19 cellular contexts compared by ENCODE assay signal in genomic region chr3:66068255-66068654, GRCh38. TPM values are rescaled to one million over a fixed set of nuclear protein-coding genes. Genes with fewer than 3 reads are reported as not detected.
"Had no signal": no experiment of that assay in that cellular context is flagged by ENCODE, and none has a peak within 500 bp of the region (broad histone marks: within the 10 kb centered on the region; RNA-seq: fewer than 3 reads in every experiment).

No MANE protein-coding gene starts in this region.

- H3K27me3 ChIP-seq: heart left ventricle, stomach, uterus had no signal

- H3K27ac Mint-ChIP-seq: dendritic cell treated with granulocyte-macrophage colony-stimulating factor and Interleukin-4, amounts not matched to agents 40 ng/mL and 50 ng/mL, for 4 days; natural killer cell had no signal

- DNase-seq: heart left ventricle; hypothalamus; kidney glomerular epithelial cell; mucosa of descending colon; natural killer cell; posterior cingulate gyrus; right cardiac atrium; small intestine; stimulated activated CD4-positive, alpha-beta T cell treated with anti-CD3 and anti-CD28 coated beads, Interleukin-12 subunit alpha, Interleukin-12 subunit beta, amount 100 ng/mL, for 4 hours; stimulated activated naive CD4-positive, alpha-beta T cell; stomach; substantia nigra; uterus had no signal

- H3K36me3 Mint-ChIP-seq: natural killer cell had no signal

- H3K4me3 ChIP-seq: heart left ventricle, mucosa of descending colon, stomach, thoracic aorta, uterus had no signal

- H3K27ac ChIP-seq: heart left ventricle, stomach, thoracic aorta, uterus had no signal

- ATAC-seq: heart left ventricle, mucosa of descending colon, natural killer cell, right cardiac atrium had no signal

- H3K36me3 ChIP-seq: heart left ventricle, stomach, thoracic aorta, uterus had no signal

- H3K4me3 Mint-ChIP-seq: dendritic cell treated with granulocyte-macrophage colony-stimulating factor and Interleukin-4, amounts not matched to agents 40 ng/mL and 50 ng/mL, for 4 days; natural killer cell; neural crest cell had no signal

- H3K4me1 ChIP-seq: heart left ventricle, stomach, uterus had no signal

- H3K27me3 Mint-ChIP-seq: dendritic cell treated with granulocyte-macrophage colony-stimulating factor and Interleukin-4, amounts not matched to agents 40 ng/mL and 50 ng/mL, for 4 days had no signal

- FAIRE-seq: colon, frontal cortex, islet of Langerhans, small intestine had no signal

- H3K4me1 Mint-ChIP-seq: natural killer cell had no signal

- H3K9me3 ChIP-seq: mucosa of descending colon, thoracic aorta, uterus had no signal

RNA-seq across cellular contexts. Expression of gene MAGI1, which starts 29.5 kb away (rescaled TPM):
- total RNA-seq: natural killer cell had no signal
